ENCODE assay signal across 15 cellular contexts in genomic region chr1:34864759-34865158, GRCh38. TPM values are rescaled to one million over a fixed set of nuclear protein-coding genes. Genes with fewer than 3 reads are reported as not detected.
A peak's percentile ranks its signal among the peaks of the same experiment; 100 is the strongest.
DNase-seq lines count a peak whose midpoint lies in the region; ATAC-seq and TF ChIP-seq lines count a peak whose summit lies in the region.
"Had no signal": no experiment of that assay in that cellular context is flagged by ENCODE, and none has a peak within 500 bp of the region (broad histone marks: within the 10 kb centered on the region; RNA-seq: fewer than 3 reads in every experiment).

No MANE protein-coding gene starts in this region.

- TF ChIP-seq POLR2A in heart left ventricle (IDR thresholded peaks at IDR 0.05), result no peak

- H3K4me3 ChIP-seq in CD4-positive, CD25-positive, alpha-beta regulatory T cell (ENCODE audit: low read depth, low read length), result peak overlapping the region; percentile 13
- no peak overlapping the region for H3K4me3 ChIP-seq in CD8-positive, alpha-beta memory T cell (ENCODE audit: low read length)
- no peak overlapping the region for H3K4me3 ChIP-seq in heart left ventricle
- H3K4me3 ChIP-seq: SJCRH30 had no signal

- CTCF ChIA-PET in CD8-positive, alpha-beta memory T cell (lab: Charles Lee), result interaction anchor here (1.0 to 10.2 kb wide), 4 partner anchors 10 to 122 kb away, joined by 3 to 87 read pairs (median 4); no protein-coding TSS in a partner anchor
- CTCF ChIA-PET in activated CD8-positive, alpha-beta T cell treated with anti-CD3 and anti-CD28 coated beads for 36 hours (lab: Charles Lee), result interaction anchor here (0.9 to 5.3 kb wide), 3 partner anchors 11 to 121 kb away, joined by 3 to 82 read pairs (median 4); partner anchors contain the start of gene TMEM35B

- no peaks in the 10 kb centered on the region for H3K36me3 ChIP-seq in CD4-positive, CD25-positive, alpha-beta regulatory T cell (ENCODE audit: control insufficient read depth, insufficient read depth, low read length)
- H3K36me3 ChIP-seq in CD8-positive, alpha-beta memory T cell (ENCODE audit: insufficient read depth, low read length), result no peaks in the 10 kb centered on the region
- H3K36me3 ChIP-seq in heart left ventricle, result no peaks in the 10 kb centered on the region
- H3K36me3 ChIP-seq: esophagus squamous epithelium, SJCRH30 had no signal

- H3K9me3 Mint-ChIP-seq in CD4-positive, CD25-positive, alpha-beta regulatory T cell, result no peaks in the 10 kb centered on the region
- no peaks in the 10 kb centered on the region for H3K9me3 Mint-ChIP-seq in CD8-positive, alpha-beta memory T cell
- no peaks in the 10 kb centered on the region for H3K9me3 Mint-ChIP-seq in activated CD8-positive, alpha-beta T cell treated with anti-CD3 and anti-CD28 coated beads for 36 hours
- H3K9me3 Mint-ChIP-seq in mesothelial cell of epicardium, result no peaks in the 10 kb centered on the region

- H3K4me1 ChIP-seq in CD4-positive, CD25-positive, alpha-beta regulatory T cell (ENCODE audit: control insufficient read depth, insufficient read depth, low read length, poor library complexity, severe bottlenecking), result peaks cover 50% of the 10 kb centered on the region
- peaks cover 43% of the 10 kb centered on the region for H3K4me1 ChIP-seq in CD8-positive, alpha-beta memory T cell (ENCODE audit: insufficient read depth, low read length)
- H3K4me1 ChIP-seq in heart left ventricle, result peaks cover 0 to 29% (median 11%) of the 10 kb centered on the region in 12 donors
- H3K4me1 ChIP-seq: SJCRH30 had no signal

- H3K27me3 ChIP-seq in CD4-positive, CD25-positive, alpha-beta regulatory T cell (ENCODE audit: control insufficient read depth, insufficient read depth, low read length), result no peaks in the 10 kb centered on the region
- no peaks in the 10 kb centered on the region for H3K27me3 ChIP-seq in CD8-positive, alpha-beta memory T cell (ENCODE audit: insufficient read depth, low read length, poor library complexity, severe bottlenecking)
- H3K27me3 ChIP-seq in heart left ventricle, result no peaks in the 10 kb centered on the region
- H3K27me3 ChIP-seq: esophagus squamous epithelium, SJCRH30 had no signal

- no peak for DNase-seq in CD4-positive, CD25-positive, alpha-beta regulatory T cell
- DNase-seq in CD8-positive, alpha-beta memory T cell, result no peak
- DNase-seq in activated CD8-positive, alpha-beta T cell treated with anti-CD3 and anti-CD28 coated beads for 36 hours, result no peak
- DNase-seq in mesothelial cell of epicardium (ENCODE audit: low spot score in 2 of 2, unreplicated experiment in 2 of 2) (no peak), heart left ventricle (no peak)
- DNase-seq: activated CD8-positive, alpha-beta memory T cell treated with anti-CD3 and anti-CD28 coated beads, Interleukin-2, amount 50 U/mL, for 48 hours; aorta; C1 segment of cervical spinal cord; dermis blood vessel endothelial cell; esophagus squamous epithelium; kidney; NCI-H1105; SJCRH30 had no signal

- POLR2A ChIA-PET in CD8-positive, alpha-beta memory T cell (lab: Charles Lee), result no interaction called here
- POLR2A ChIA-PET in activated CD8-positive, alpha-beta T cell treated with anti-CD3 and anti-CD28 coated beads for 36 hours (lab: Charles Lee), result interaction anchor here (0.9 to 1.8 kb wide), 2 partner anchors 9 to 12 kb away, joined by 3 to 7 read pairs; no protein-coding TSS in a partner anchor

- peak overlapping the region; percentile 69 to 82 (median 75) for H3K27ac Mint-ChIP-seq in CD4-positive, CD25-positive, alpha-beta regulatory T cell
- peak overlapping the region; percentile 57 to 92 (median 82) for H3K27ac Mint-ChIP-seq in CD8-positive, alpha-beta memory T cell
- peak overlapping the region; percentile 92 for H3K27ac Mint-ChIP-seq in activated CD8-positive, alpha-beta T cell treated with anti-CD3 and anti-CD28 coated beads for 36 hours
- H3K27ac Mint-ChIP-seq in mesothelial cell of epicardium, result no peak overlapping the region

- no peak overlapping the region for H3K27ac ChIP-seq in CD4-positive, CD25-positive, alpha-beta regulatory T cell (ENCODE audit: insufficient read depth, low read length, poor library complexity, severe bottlenecking)
- no peak overlapping the region for H3K27ac ChIP-seq in CD8-positive, alpha-beta memory T cell (ENCODE audit: low read depth, low read length)
- no peak overlapping the region for H3K27ac ChIP-seq in heart left ventricle
- H3K27ac ChIP-seq: SJCRH30 had no signal

- no peak for TF ChIP-seq CTCF in activated CD8-positive, alpha-beta T cell treated with anti-CD3 and anti-CD28 coated beads for 36 hours (IDR thresholded peaks at IDR 0.05)
- TF ChIP-seq CTCF in mesothelial cell of epicardium (IDR thresholded peaks at IDR 0.05; ENCODE audit: unreplicated experiment), result no peak
- no peak for TF ChIP-seq CTCF in heart left ventricle (IDR thresholded peaks at IDR 0.05)

- H3K4me3 Mint-ChIP-seq in CD4-positive, CD25-positive, alpha-beta regulatory T cell, result peak overlapping the region; percentile 75 to 93 (median 81)
- peak overlapping the region; percentile 67 to 96 (median 80) for H3K4me3 Mint-ChIP-seq in CD8-positive, alpha-beta memory T cell
- peak overlapping the region; percentile 62 for H3K4me3 Mint-ChIP-seq in activated CD8-positive, alpha-beta T cell treated with anti-CD3 and anti-CD28 coated beads for 36 hours
- peak overlapping the region; percentile 79 for H3K4me3 Mint-ChIP-seq in mesothelial cell of epicardium

- WGBS in heart left ventricle, 4 donors, result 89 to 93% (median 91%) methylated on average over 8 of the region's 8 CpGs

- peaks cover 8% of the 10 kb centered on the region for H3K27me3 Mint-ChIP-seq in CD4-positive, CD25-positive, alpha-beta regulatory T cell
- peaks cover 0 to 5% of the 10 kb centered on the region in 2 donors for H3K27me3 Mint-ChIP-seq in CD8-positive, alpha-beta memory T cell
- H3K27me3 Mint-ChIP-seq in activated CD8-positive, alpha-beta T cell treated with anti-CD3 and anti-CD28 coated beads for 36 hours, result no peaks in the 10 kb centered on the region
- H3K27me3 Mint-ChIP-seq in mesothelial cell of epicardium (ENCODE audit: low read depth), result peaks cover 46% of the 10 kb centered on the region

- ATAC-seq in CD4-positive, CD25-positive, alpha-beta regulatory T cell (ENCODE audit: low read depth in 2 of 2), result no peak
- ATAC-seq in activated CD8-positive, alpha-beta T cell treated with anti-CD3 and anti-CD28 coated beads for 36 hours, result no peak
- ATAC-seq in GM21515 (IDR thresholded peaks at IDR 0.05; ENCODE audit: unreplicated experiment) (no peak), heart left ventricle (no peak), GM18909 (IDR thresholded peaks at IDR 0.05; ENCODE audit: poor library complexity, unreplicated experiment) (no peak)

- H3K36me3 Mint-ChIP-seq in CD4-positive, CD25-positive, alpha-beta regulatory T cell, result no peaks in the 10 kb centered on the region
- H3K36me3 Mint-ChIP-seq in CD8-positive, alpha-beta memory T cell, result peaks cover 0 to 2% (median 2%) of the 10 kb centered on the region in 3 donors
- no peaks in the 10 kb centered on the region for H3K36me3 Mint-ChIP-seq in activated CD8-positive, alpha-beta T cell treated with anti-CD3 and anti-CD28 coated beads for 36 hours (ENCODE audit: low read depth)
- H3K36me3 Mint-ChIP-seq in mesothelial cell of epicardium, result no peaks in the 10 kb centered on the region

- no peaks in the 10 kb centered on the region for H3K9me3 ChIP-seq in CD4-positive, CD25-positive, alpha-beta regulatory T cell (ENCODE audit: control insufficient read depth in 2 of 2, low read length in 2 of 2)
- no peaks in the 10 kb centered on the region for H3K9me3 ChIP-seq in CD8-positive, alpha-beta memory T cell (ENCODE audit: low read length)
- H3K9me3 ChIP-seq in heart left ventricle, result no peaks in the 10 kb centered on the region
- H3K9me3 ChIP-seq: esophagus squamous epithelium, SJCRH30 had no signal

- intact Hi-C loops in activated CD8-positive, alpha-beta T cell treated with anti-CD3 and anti-CD28 coated beads for 36 hours (cut with micrococcal nuclease), result no loop called here
- intact Hi-C loops in heart left ventricle (cut with DNase I), result loop anchor here in 6 of 10 donors (5.0 to 10.0 kb wide), 4 partner anchors 77 to 120 kb away; partner anchors contain the start of gene TMEM35B (in 2 of the 6)

- peaks cover 20 to 57% (median 31%) of the 10 kb centered on the region in 4 donors for H3K4me1 Mint-ChIP-seq in CD4-positive, CD25-positive, alpha-beta regulatory T cell
- peaks cover 43 to 63% (median 53%) of the 10 kb centered on the region in 3 donors for H3K4me1 Mint-ChIP-seq in CD8-positive, alpha-beta memory T cell
- peaks cover 35% of the 10 kb centered on the region for H3K4me1 Mint-ChIP-seq in activated CD8-positive, alpha-beta T cell treated with anti-CD3 and anti-CD28 coated beads for 36 hours (ENCODE audit: low read depth)
- peaks cover 3% of the 10 kb centered on the region for H3K4me1 Mint-ChIP-seq in mesothelial cell of epicardium

RNA-seq across cellular contexts. Expression of gene SMIM12, which starts 5.2 kb away (rescaled TPM):
- 29.7 TPM for total RNA-seq in CD4-positive, CD25-positive, alpha-beta regulatory T cell
- polyA plus RNA-seq in CD4-positive, CD25-positive, alpha-beta regulatory T cell, result 100 to 1,000 TPM in 1 of 4 donors, 10 to 100 TPM in 3; 92.2 to 105 (median 94.9) TPM
- 10 to 100 TPM; 76.3 to 79.1 TPM for total RNA-seq in CD8-positive, alpha-beta memory T cell
- polyA plus RNA-seq in CD8-positive, alpha-beta memory T cell, result 92.7 TPM
- total RNA-seq in activated CD8-positive, alpha-beta T cell treated with anti-CD3 and anti-CD28 coated beads for 36 hours, result 10 to 100 TPM; 36.6 to 37.5 TPM
- 24.3 to 27.4 TPM (median 24.6 TPM) in 3 replicates for total RNA-seq in mesothelial cell of epicardium
- 10 to 100 TPM; 33.5 to 52.4 (median 37.8) TPM for total RNA-seq in heart left ventricle
- polyA plus RNA-seq in heart left ventricle, result 10 to 100 TPM; 16.1 to 98.5 TPM
